ENCODE assay signal across 12 cellular contexts in genomic region chr1:205172729-205173366, GRCh38. TPM values are rescaled to one million over a fixed set of nuclear protein-coding genes. Genes with fewer than 3 reads are reported as not detected.
DNase-seq lines count a peak whose midpoint lies in the region; ATAC-seq and TF ChIP-seq lines count a peak whose summit lies in the region.
"Had no signal": no experiment of that assay in that cellular context is flagged by ENCODE, and none has a peak within 500 bp of the region (broad histone marks: within the 10 kb centered on the region; RNA-seq: fewer than 3 reads in every experiment).

No MANE protein-coding gene starts in this region.

- H3K27me3 Mint-ChIP-seq in activated naive CD4-positive, alpha-beta T cell treated with anti-CD3 and anti-CD28 coated beads for 36 hours (ENCODE audit: low read depth) = no peaks in the 10 kb centered on the region
- no peaks in the 10 kb centered on the region for H3K27me3 Mint-ChIP-seq in T-helper 17 cell
- no peaks in the 10 kb centered on the region for H3K27me3 Mint-ChIP-seq in stimulated activated naive CD8-positive, alpha-beta T cell treated with anti-CD3 and anti-CD28 coated beads, Interleukin-15, amount 100 ng/mL, for 72 hours
- H3K27me3 Mint-ChIP-seq: CD4-positive, alpha-beta T cell had no signal

- peak overlapping the region; percentile 74 for H3K27ac Mint-ChIP-seq in activated naive CD4-positive, alpha-beta T cell treated with anti-CD3 and anti-CD28 coated beads for 36 hours
- peak overlapping the region; percentile 74 for H3K27ac Mint-ChIP-seq in T-helper 17 cell
- H3K27ac Mint-ChIP-seq in stimulated activated naive CD8-positive, alpha-beta T cell treated with anti-CD3 and anti-CD28 coated beads, Interleukin-15, amount 100 ng/mL, for 72 hours = no peak overlapping the region
- H3K27ac Mint-ChIP-seq: CD4-positive, alpha-beta T cell had no signal

- H3K4me3 Mint-ChIP-seq in activated naive CD4-positive, alpha-beta T cell treated with anti-CD3 and anti-CD28 coated beads for 36 hours = no peak overlapping the region
- H3K4me3 Mint-ChIP-seq in T-helper 17 cell = no peak overlapping the region
- H3K4me3 Mint-ChIP-seq in stimulated activated naive CD8-positive, alpha-beta T cell treated with anti-CD3 and anti-CD28 coated beads, Interleukin-15, amount 100 ng/mL, for 72 hours = peak overlapping the region in 1 of 2 donors; percentile 0
- H3K4me3 Mint-ChIP-seq: CD4-positive, alpha-beta T cell had no signal

- no peak for DNase-seq in activated naive CD4-positive, alpha-beta T cell treated with anti-CD3 and anti-CD28 coated beads for 36 hours
- no peak for DNase-seq in activated naive CD4-positive, alpha-beta T cell treated with Interleukin-2 at 50 U/mL for 16 hours
- no peak for DNase-seq in T-helper 17 cell
- DNase-seq in fibroblast of mammary gland (ENCODE audit: low read depth) = peak; percentile 98
- DNase-seq in stimulated activated naive CD8-positive, alpha-beta T cell treated with anti-CD3 and anti-CD28 coated beads, Interleukin-15, amount 100 ng/mL, for 72 hours = no peak
- no peak for DNase-seq in effector CD8-positive, alpha-beta T cell (lab: John Stamatoyannopoulos, UW)
- DNase-seq in NCI-H187 (lab: John Stamatoyannopoulos, UW) = no peak
- no peak for DNase-seq in GM10266 (ENCODE audit: extremely low spot score)
- DNase-seq: activated effector memory CD4-positive, alpha-beta T cell treated with anti-CD3 and anti-CD28 coated beads, Interleukin-2, amount 50 U/mL, for 16 hours; CD4-positive, alpha-beta T cell; head of caudate nucleus had no signal

- intact Hi-C loops in activated naive CD4-positive, alpha-beta T cell treated with anti-CD3 and anti-CD28 coated beads for 36 hours (cut with micrococcal nuclease) = loop anchor here (1.0 to 5.0 kb wide), 4 partner anchors 26 to 56 kb away; partner anchors contain the start of gene DSTYK

- H3K9me3 ChIP-seq in T-helper 17 cell (ENCODE audit: control insufficient read depth, low read length, poor library complexity, severe bottlenecking) = no peaks in the 10 kb centered on the region
- H3K9me3 ChIP-seq: neutrophil had no signal

- H3K4me1 Mint-ChIP-seq in activated naive CD4-positive, alpha-beta T cell treated with anti-CD3 and anti-CD28 coated beads for 36 hours (ENCODE audit: low read depth) = peaks cover 31% of the 10 kb centered on the region
- H3K4me1 Mint-ChIP-seq in T-helper 17 cell = peaks cover 14% of the 10 kb centered on the region
- H3K4me1 Mint-ChIP-seq in stimulated activated naive CD8-positive, alpha-beta T cell treated with anti-CD3 and anti-CD28 coated beads, Interleukin-15, amount 100 ng/mL, for 72 hours = peaks cover 52% of the 10 kb centered on the region

- no peak for ATAC-seq in T-helper 17 cell
- peak; percentile 72 for ATAC-seq in stimulated activated naive CD8-positive, alpha-beta T cell treated with anti-CD3 and anti-CD28 coated beads, Interleukin-15, amount 100 ng/mL, for 72 hours

- H3K4me3 ChIP-seq in fibroblast of mammary gland (ENCODE audit: control insufficient read depth, low read depth, low read length) = no peak overlapping the region

- no peaks in the 10 kb centered on the region for H3K9me3 Mint-ChIP-seq in activated naive CD4-positive, alpha-beta T cell treated with anti-CD3 and anti-CD28 coated beads for 36 hours
- no peaks in the 10 kb centered on the region for H3K9me3 Mint-ChIP-seq in stimulated activated naive CD8-positive, alpha-beta T cell treated with anti-CD3 and anti-CD28 coated beads, Interleukin-15, amount 100 ng/mL, for 72 hours
- H3K9me3 Mint-ChIP-seq: CD4-positive, alpha-beta T cell had no signal

- TF ChIP-seq CTCF in fibroblast of mammary gland (conservative IDR thresholded peaks at IDR 0.05; ENCODE audit: control insufficient read depth, insufficient read depth, low read depth, low read length) (no peak), GM10266 (IDR thresholded peaks at IDR 0.05; ENCODE audit: control insufficient read depth, insufficient read depth, low read depth, missing control alignments) (no peak)

- peaks cover 25% of the 10 kb centered on the region for H3K36me3 Mint-ChIP-seq in activated naive CD4-positive, alpha-beta T cell treated with anti-CD3 and anti-CD28 coated beads for 36 hours (ENCODE audit: low read depth)
- peaks cover 4% of the 10 kb centered on the region for H3K36me3 Mint-ChIP-seq in T-helper 17 cell (ENCODE audit: low read depth)

- CTCF ChIA-PET in activated naive CD4-positive, alpha-beta T cell treated with anti-CD3 and anti-CD28 coated beads for 36 hours (lab: Charles Lee) = interaction anchor here (0.6 to 1.0 kb wide), 2 partner anchors 55 to 58 kb away, joined by 3 read pairs; partner anchors contain the start of gene TMCC2

RNA-seq across cellular contexts. Expression of gene DSTYK, which starts 38.7 kb away (rescaled TPM):
- total RNA-seq in activated naive CD4-positive, alpha-beta T cell treated with anti-CD3 and anti-CD28 coated beads for 36 hours = 10 to 100 TPM; 10.9 to 11.5 TPM
- total RNA-seq in T-helper 17 cell = 10 to 100 TPM; 10.5 to 13.5 TPM

RNA-seq across cellular contexts. Expression of gene RBBP5, which starts 51.1 kb away (rescaled TPM):
- total RNA-seq in activated naive CD4-positive, alpha-beta T cell treated with anti-CD3 and anti-CD28 coated beads for 36 hours = 10 to 100 TPM; 26.0 to 27.5 TPM
- total RNA-seq in T-helper 17 cell = 10 to 100 TPM; 13.3 to 15.3 TPM

RNA-seq across cellular contexts. Expression of gene TMCC2, which starts 54.9 kb away (rescaled TPM):
- total RNA-seq in activated naive CD4-positive, alpha-beta T cell treated with anti-CD3 and anti-CD28 coated beads for 36 hours = 10 to 100 TPM; 42.5 to 44.8 TPM
- total RNA-seq in T-helper 17 cell = 10 to 100 TPM in 1 of 2 donors, under 1 TPM in 1; 0.65 to 10.2 TPM

Comparison
In these comparisons a context has a peak if more than half of its experiments do, and no peak if none do; other contexts are left out.
1. H3K27ac Mint-ChIP-seq: peak in activated naive CD4-positive, alpha-beta T cell treated with anti-CD3 and anti-CD28 coated beads for 36 hours (single experiment) and T-helper 17 cell (single experiment); none in stimulated activated naive CD8-positive, alpha-beta T cell treated with anti-CD3 and anti-CD28 coated beads, Interleukin-15, amount 100 ng/mL, for 72 hours (0 of 2).